ENCODE assay signal across 8 cellular contexts in the genomic region with DNA sequence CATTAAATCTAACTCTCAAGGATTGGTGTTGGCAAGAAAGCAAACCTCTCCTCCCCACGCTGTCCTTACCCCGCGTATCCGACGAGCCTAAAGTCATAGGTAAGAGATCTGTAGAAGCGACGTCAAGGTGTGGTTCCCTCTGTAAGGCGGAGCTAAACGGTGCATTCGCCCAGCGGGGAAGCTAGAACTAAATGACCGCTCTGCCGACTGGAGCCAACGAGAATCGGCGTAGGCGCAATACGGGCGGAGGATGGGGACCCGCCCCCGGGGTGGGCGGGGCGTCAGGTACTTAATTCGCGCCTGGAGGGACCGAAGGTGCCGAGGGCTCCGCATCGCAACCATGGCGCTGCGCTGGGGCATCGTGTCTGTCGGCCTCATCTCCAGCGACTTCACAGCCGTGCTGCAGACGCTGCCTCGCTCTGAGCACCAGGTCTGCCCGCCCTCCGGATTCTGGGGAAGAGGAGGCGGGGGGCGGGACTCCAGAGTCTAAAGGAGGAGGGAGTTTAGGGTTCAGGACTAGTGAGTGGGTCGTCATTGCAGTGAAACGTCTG. TPM values are rescaled to one million over a fixed set of nuclear protein-coding genes. Genes with fewer than 3 reads are reported as not detected.
DNase-seq lines count a peak whose midpoint lies in the region; FAIRE-seq and TF ChIP-seq lines count a peak whose summit lies in the region.

A gene (plus strand): TSS at position 318 of the 551 bp plus-strand sequence. CDS start 23 bp downstream, at position 341.

- no peak for TF ChIP-seq CTCF in vagina (IDR thresholded peaks at IDR 0.05)

- no peaks in the 10 kb centered on the region for H3K27me3 ChIP-seq in vagina

- H3K4me3 Mint-ChIP-seq in T-helper 2 cell treated with Interferon-gamma antibody and Interleukin-4, amounts not matched to agents 5 μg/mL and 100 μg/mL, for 36 hours = peak within 1 kb of the TSS; percentile 86

- peak within 1 kb of the TSS; percentile 37 to 42 for H3K4me3 ChIP-seq in vagina

- peaks cover 7% of the 10 kb centered on the region for H3K27me3 Mint-ChIP-seq in T-helper 2 cell treated with Interferon-gamma antibody and Interleukin-4, amounts not matched to agents 5 μg/mL and 100 μg/mL, for 36 hours (ENCODE audit: low read depth)

- peak; percentile 88 for FAIRE-seq in GM19239 (lab: Jason Lieb, UNC)

- peak within 1 kb of the TSS; percentile 3 for H3K27ac ChIP-seq in vagina

- no peaks in the 10 kb centered on the region for H3K36me3 ChIP-seq in vagina

- intact Hi-C loops in vagina (cut with DNase I) = no loop called here

- no peaks in the 10 kb centered on the region for H3K36me3 Mint-ChIP-seq in T-helper 2 cell treated with Interferon-gamma antibody and Interleukin-4, amounts not matched to agents 5 μg/mL and 100 μg/mL, for 36 hours (ENCODE audit: low read depth)

- peaks cover 17% of the 10 kb centered on the region for H3K4me1 Mint-ChIP-seq in T-helper 2 cell treated with Interferon-gamma antibody and Interleukin-4, amounts not matched to agents 5 μg/mL and 100 μg/mL, for 36 hours (ENCODE audit: low read depth)

- H3K27ac Mint-ChIP-seq in T-helper 2 cell treated with Interferon-gamma antibody and Interleukin-4, amounts not matched to agents 5 μg/mL and 100 μg/mL, for 36 hours = peak within 1 kb of the TSS; percentile 68

- H3K9me3 Mint-ChIP-seq in T-helper 2 cell treated with Interferon-gamma antibody and Interleukin-4, amounts not matched to agents 5 μg/mL and 100 μg/mL, for 36 hours = no peaks in the 10 kb centered on the region

- no peaks in the 10 kb centered on the region for H3K4me1 ChIP-seq in vagina

- DNase-seq in A172 (ENCODE audit: low spot score) = peak; percentile 44
- peak; percentile 74 for DNase-seq in GM19239 (ENCODE audit: insufficient read length, low spot score)
- peak; percentile 97 for DNase-seq in NCI-H1436 (lab: John Stamatoyannopoulos, UW)
- DNase-seq in T-helper 2 cell treated with Interferon-gamma antibody and Interleukin-4, amounts not matched to agents 5 μg/mL and 100 μg/mL, for 36 hours (ENCODE audit: low spot score) = peak; percentile 78
- DNase-seq in amygdala (lab: John Stamatoyannopoulos, UW) = peak in 45 of 56 donors; percentile 3 to 76 (median 43)
- peak in 39 of 51 donors; percentile 3 to 75 (median 36) for DNase-seq in hypothalamus (lab: John Stamatoyannopoulos, UW)
- DNase-seq in renal cortical epithelial cell (ENCODE audit: low read depth) = peak; percentile 71
- no peak for DNase-seq in vagina (ENCODE audit: extremely low spot score in 2 of 2)

- no peak for TF ChIP-seq POLR2A in vagina (IDR thresholded peaks at IDR 0.05)

- H3K9me3 ChIP-seq in vagina = no peaks in the 10 kb centered on the region

RNA-seq across cellular contexts. Expression of the gene that starts here (rescaled TPM):
- total RNA-seq in A172 (2014; rRNA removed; shearing (Covaris generic)) = 0.10 TPM in 1 of 2 replicates, not detected in the other
- 0.10 and 1.7 TPM in 2 replicates for total RNA-seq in renal cortical epithelial cell
- not detected for total RNA-seq in vagina

Comparison
In these comparisons a context has a peak if more than half of its experiments do, and no peak if none do; other contexts are left out.
1. Peak in DNase-seq in A172; RNA of the gene not detected or under 1 TPM.
2. DNase-seq: peak in GM19239 (single experiment), NCI-H1436 (single experiment), T-helper 2 cell treated with Interferon-gamma antibody and Interleukin-4, amounts not matched to agents 5 μg/mL and 100 μg/mL, for 36 hours (single experiment), amygdala (45 of 56), hypothalamus (39 of 51) and renal cortical epithelial cell (single experiment); none in vagina (0 of 2).